24 cellular contexts compared by ENCODE assay signal in genomic region chr12:12056951-12057350, GRCh38. TPM values are rescaled to one million over a fixed set of nuclear protein-coding genes. Genes with fewer than 3 reads are reported as not detected.
DNase-seq lines count a peak whose midpoint lies in the region; ATAC-seq and TF ChIP-seq lines count a peak whose summit lies in the region.
"Had no signal": no experiment of that assay in that cellular context is flagged by ENCODE, and none has a peak within 500 bp of the region (broad histone marks: within the 10 kb centered on the region; RNA-seq: fewer than 3 reads in every experiment).

No MANE protein-coding gene starts in this region.

- peaks cover 0 to 7% (median 0%) of the 10 kb centered on the region in 3 experiments; a peak in 1 of 7 replicates for H3K36me3 Mint-ChIP-seq in H9 (ENCODE audit: insufficient read depth in 1 of 3, low read depth in 3 of 3)
- H3K36me3 Mint-ChIP-seq in WTC11, result no peaks in the 10 kb centered on the region
- H3K36me3 Mint-ChIP-seq: CD8-positive, alpha-beta T cell; IgD-negative memory B cell; T-cell had no signal

- H2AK5ac ChIP-seq in H9 (ENCODE audit: insufficient read length, low read length), result no peak overlapping the region

- intact Hi-C loops in colonic mucosa (cut with DNase I), result no loop called here

- H4K8ac ChIP-seq in H9 (replicated peaks; ENCODE audit: insufficient read length, low read depth, low read length), result no peak overlapping the region

- H2BK120ac ChIP-seq in H9 (ENCODE audit: low read depth, low read length, poor library complexity, severe bottlenecking), result no peak overlapping the region

- no peak overlapping the region for H2BK5ac ChIP-seq in H9 (ENCODE audit: insufficient read length, low read length)

- no peak overlapping the region for H4K5ac ChIP-seq in H9 (ENCODE audit: insufficient read length, low read depth, low read length)

- H3K4ac ChIP-seq in H9 (ENCODE audit: low read depth, low read length), result no peak overlapping the region

- WGBS in H9 (ENCODE audit: extremely low coverage, insufficient read length, low lambda C conversion rate), result no CpG with 5 or more reads among the region's 4 CpGs

- H3K4me3 Mint-ChIP-seq in H9 (no peak overlapping the region), WTC11 (peak overlapping the region; percentile 12; the same call in 1 of the 2 replicates)
- H3K4me3 Mint-ChIP-seq: CD8-positive, alpha-beta T cell; IgD-negative memory B cell; T-cell had no signal

- H3K9me3 ChIP-seq in H9 (ENCODE audit: control insufficient read depth, low read depth, low read length) (no peaks in the 10 kb centered on the region), colonic mucosa (no peaks in the 10 kb centered on the region)
- H3K9me3 ChIP-seq: BLaER1, SJCRH30 had no signal

- H3K27ac ChIP-seq in H9 (ENCODE audit: insufficient read length, low read depth, low read length), result no peak overlapping the region
- H3K27ac ChIP-seq in colonic mucosa, result no peak overlapping the region
- H3K27ac ChIP-seq: BLaER1, HL-60, SJCRH30 had no signal

- H2AFZ ChIP-seq in H9 (ENCODE audit: low read length), result no peak overlapping the region

- H3K79me1 ChIP-seq in H9 (ENCODE audit: insufficient read depth, low read depth, low read length, poor library complexity, severe bottlenecking), result no peaks in the 10 kb centered on the region

- H3K27me3 ChIP-seq in H9 (ENCODE audit: insufficient read depth, low read length), result no peaks in the 10 kb centered on the region
- H3K27me3 ChIP-seq in colonic mucosa, result no peaks in the 10 kb centered on the region
- H3K27me3 ChIP-seq: BLaER1, SJCRH30 had no signal

- POLR2A ChIA-PET in WTC11 (lab: Charles Lee), result no interaction called here

- H4K20me1 ChIP-seq in H9 (ENCODE audit: control insufficient read depth, insufficient read depth, insufficient read length), result no peaks in the 10 kb centered on the region
- H4K20me1 ChIP-seq: BLaER1 had no signal

- H3K36me3 ChIP-seq in colonic mucosa, result no peaks in the 10 kb centered on the region
- H3K36me3 ChIP-seq: BLaER1, SJCRH30 had no signal

- no peaks in the 10 kb centered on the region; the same call in none of the 2 replicates for H3K27me3 Mint-ChIP-seq in H9 (ENCODE audit: low read depth)
- no peaks in the 10 kb centered on the region for H3K27me3 Mint-ChIP-seq in WTC11 (ENCODE audit: low read depth)

- peak overlapping the region; percentile 7 to 93 (median 89); a peak in 6 of 7 replicates for H3K27ac Mint-ChIP-seq in H9
- peak overlapping the region; percentile 80; the same call in 1 of the 2 replicates for H3K27ac Mint-ChIP-seq in WTC11
- H3K27ac Mint-ChIP-seq: CD8-positive, alpha-beta T cell; T-cell had no signal

- no peak overlapping the region for H3K9ac ChIP-seq in H9 (ENCODE audit: extremely low read depth, insufficient read length, low read length)
- H3K9ac ChIP-seq in colonic mucosa (ENCODE audit: low read depth in 2 of 2, low read length in 2 of 2), result no peak overlapping the region
- H3K9ac ChIP-seq: BLaER1 had no signal

- H3K4me1 Mint-ChIP-seq in H9 (peaks cover 49 to 54% of the 10 kb centered on the region in 2 experiments), WTC11 (peaks cover 57% of the 10 kb centered on the region)
- H3K4me1 Mint-ChIP-seq: IgD-negative memory B cell, T-cell had no signal

- H2BK20ac ChIP-seq in H9 (ENCODE audit: low read depth, low read length, poor library complexity, severe bottlenecking), result no peak overlapping the region

- no peak overlapping the region for H3K4me2 ChIP-seq in H9 (ENCODE audit: insufficient read depth, insufficient read length, low read length)
- H3K4me2 ChIP-seq: BLaER1 had no signal

- no peak overlapping the region for H2BK15ac ChIP-seq in H9 (ENCODE audit: low read depth, low read length)

- H3K23me2 ChIP-seq in H9 (ENCODE audit: insufficient read length, low read depth, low read length, poor library complexity, severe bottlenecking), result no peaks in the 10 kb centered on the region

- H3K79me2 ChIP-seq in H9 (ENCODE audit: insufficient read depth, low read length), result no peaks in the 10 kb centered on the region

- H3K9me3 Mint-ChIP-seq in H9 (no peaks in the 10 kb centered on the region; a peak in 1 of 5 replicates), WTC11 (peaks cover 11% of the 10 kb centered on the region)
- H3K9me3 Mint-ChIP-seq: CD8-positive, alpha-beta T cell; IgD-negative memory B cell; T-cell had no signal

- DNase-seq in H9 (no peak), NCI-H1048 (lab: John Stamatoyannopoulos, UW) (peak; percentile 80), WTC11 (ENCODE audit: low spot score) (no peak), colonic mucosa (no peak)
- no peak for DNase-seq in stimulated activated CD4-positive, alpha-beta T cell treated with anti-CD3 and anti-CD28 coated beads, Interleukin-4, amount 100 ng/mL, for 4 hours
- DNase-seq: ACHN; CD8-positive, alpha-beta T cell; NCI-H1417; NCI-H1694 treated with DMSO at 0.1 percent for 48 hours; NCI-H2081 treated with DMSO at 0.1 percent for 48 hours; NCI-H446; NCI-H774; NK-92 treated with Interleukin-12 subunit alpha and Interleukin-12 subunit beta, amount 100 ng/mL, for 24 hours; SJCRH30; T-cell had no signal

- no peak overlapping the region for H3K14ac ChIP-seq in H9 (ENCODE audit: insufficient read depth, low read length)

- TF ChIP-seq CTCF in H9 (conservative IDR thresholded peaks at IDR 0.05) (no peak), WTC11 (IDR thresholded peaks at IDR 0.05) (no peak), colonic mucosa (IDR thresholded peaks at IDR 0.05) (no peak)

- CTCF ChIA-PET in WTC11 (lab: Charles Lee), result interaction anchor here (0.7 kb wide), 1 partner anchor 1049 kb away, joined by 3 read pairs; no protein-coding TSS in a partner anchor

- no peak overlapping the region for H3T11ph ChIP-seq in H9 (ENCODE audit: low read length)

- H2BK12ac ChIP-seq in H9 (ENCODE audit: insufficient read length, low read depth, low read length), result no peak overlapping the region

- H3K56ac ChIP-seq in H9 (ENCODE audit: insufficient read length, low read depth, low read length), result no peak overlapping the region

- H3K23ac ChIP-seq in H9 (ENCODE audit: insufficient read length, low read depth, low read length), result no peak overlapping the region

- H3K4me1 ChIP-seq in H9 (ENCODE audit: insufficient read depth, low read length) (no peaks in the 10 kb centered on the region), colonic mucosa (no peaks in the 10 kb centered on the region)
- H3K4me1 ChIP-seq: BLaER1, SJCRH30 had no signal

- no peak overlapping the region for H3K18ac ChIP-seq in H9 (ENCODE audit: insufficient read length, low read depth, low read length)

- H3K4me3 ChIP-seq in colonic mucosa, result no peak overlapping the region
- H3K4me3 ChIP-seq: BLaER1, SJCRH30 had no signal

- H4K91ac ChIP-seq in H9 (ENCODE audit: insufficient read length, low read depth, low read length), result no peak overlapping the region

- no peak for ATAC-seq in WTC11
- ATAC-seq in HG03280 (IDR thresholded peaks at IDR 0.05; ENCODE audit: unreplicated experiment), result no peak
- ATAC-seq in HG03108 (IDR thresholded peaks at IDR 0.05; ENCODE audit: unreplicated experiment), result no peak
- ATAC-seq: CD8-positive, alpha-beta T cell; T-cell had no signal

TF ChIP-seq in WTC11, 78 proteins besides CTCF, POLR2A, EP300 and RAD21 (continues in another document):
- TF ChIP-seq ZMAT4 (CRISPR knock-in tag; IDR thresholded peaks at IDR 0.05) (no peak), EMX1 (CRISPR knock-in tag; IDR thresholded peaks at IDR 0.05) (no peak), ATF2 (CRISPR knock-in tag; IDR thresholded peaks at IDR 0.05; ENCODE audit: borderline replicate concordance, low read depth) (no peak), FOXJ3 (CRISPR knock-in tag; IDR thresholded peaks at IDR 0.05; ENCODE audit: borderline replicate concordance) (no peak), ZNF425 (CRISPR knock-in tag; conservative IDR thresholded peaks at IDR 0.05) (no peak), GRHL2 (CRISPR knock-in tag; IDR thresholded peaks at IDR 0.05; ENCODE audit: insufficient replicate concordance, severe bottlenecking) (no peak), NR2C2 (CRISPR knock-in tag; IDR thresholded peaks at IDR 0.05) (no peak), ZNF423 (CRISPR knock-in tag; IDR thresholded peaks at IDR 0.05) (no peak), SOX15 (CRISPR knock-in tag; IDR thresholded peaks at IDR 0.05) (no peak)

RNA-seq across cellular contexts. Expression of gene BCL2L14, which starts 13.8 kb away (rescaled TPM):
- 0.28 and 0.42 TPM in 2 replicates for total RNA-seq in H9 (2021)
- 0.87 to 0.94 TPM (median 0.90 TPM) in 3 replicates for total RNA-seq in WTC11 (2021)
- 10 to 100 TPM; 48.6 to 68.3 TPM for total RNA-seq in colonic mucosa
- total RNA-seq: Daoy, H4, HT1080, MCF 10A, SJCRH30 had no signal

Comparison
In these comparisons a context has a peak if more than half of its experiments do, and no peak if none do; other contexts are left out.
1. RNA of gene BCL2L14, which starts 13.8 kb away (total RNA-seq): 48.6 to 68.3 TPM in colonic mucosa; 0.87 to 0.94 TPM in WTC11 and 0.28 to 0.42 TPM in H9; every median in the first group is over 10 times any median in the second.